Comparison of ENCODE assay signal across 12 cellular contexts in the genomic region with DNA sequence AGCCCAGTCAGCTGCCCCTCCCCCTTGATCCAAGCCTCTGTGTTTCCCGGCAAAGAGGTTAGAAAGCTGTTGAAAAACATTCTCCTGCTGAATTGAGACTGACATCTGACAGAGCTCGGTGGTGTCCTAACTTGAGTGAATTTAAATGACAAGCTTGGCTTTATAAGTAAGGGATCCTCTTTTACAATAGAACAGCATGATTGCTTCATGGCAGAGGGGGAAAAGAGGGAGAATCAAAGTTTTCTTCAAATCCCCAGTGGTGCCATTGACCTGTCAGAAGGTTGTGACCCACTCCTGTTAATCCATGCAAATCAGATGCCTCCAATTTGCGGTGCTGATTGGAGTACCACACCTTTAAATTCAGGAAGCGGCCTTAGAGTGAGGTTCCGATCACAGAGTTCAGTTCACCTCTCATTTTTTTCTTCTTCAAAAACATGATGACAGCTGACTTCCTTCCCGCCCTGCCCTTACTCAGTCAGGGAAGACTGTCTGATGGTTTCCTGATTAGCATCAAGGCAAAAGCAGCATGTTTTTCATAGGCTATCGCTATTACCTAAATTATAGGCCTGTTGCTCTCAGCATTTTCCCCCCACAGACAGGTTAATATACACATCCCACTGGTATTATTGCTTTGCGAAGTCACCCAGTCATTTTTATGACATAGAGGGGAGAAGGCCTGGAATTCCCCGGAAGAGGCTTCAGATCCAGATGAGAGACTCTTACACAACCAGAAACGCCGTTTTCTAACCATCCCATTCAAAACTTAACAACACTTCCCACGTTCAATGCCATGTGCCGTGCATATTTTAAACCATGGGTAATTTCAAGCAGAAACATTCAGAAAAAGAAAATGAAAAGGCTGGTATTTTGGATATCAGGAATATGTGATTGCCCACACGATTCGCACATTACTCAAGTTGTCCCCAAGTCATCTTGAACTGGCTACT.
DNase-seq lines count a peak whose midpoint lies in the region; ATAC-seq and TF ChIP-seq lines count a peak whose summit lies in the region.
"Had no signal": no experiment of that assay in that cellular context is flagged by ENCODE, and none has a peak within 500 bp of the region (broad histone marks: within the 10 kb centered on the region; RNA-seq: fewer than 3 reads in every experiment).

No MANE protein-coding gene starts in this region.

- no peaks in the 10 kb centered on the region for H3K9me3 Mint-ChIP-seq in activated naive CD4-positive, alpha-beta T cell treated with anti-CD3 and anti-CD28 coated beads, Interleukin-2, amount 10 ng/mL, durations not matched to agents 7 days and 5 days
- H3K9me3 Mint-ChIP-seq in stimulated activated memory B cell treated with anti-CD40 and anti-IgM and Interleukin-4, amounts not matched to agents 10 μg/mL and 1 μg/mL and 100 μg/mL, for 72 hours: peaks cover 5% of the 10 kb centered on the region

- peak; percentile 26 for DNase-seq in activated naive CD4-positive, alpha-beta T cell treated with anti-CD3 and anti-CD28 coated beads, Interleukin-2, amount 10 ng/mL, durations not matched to agents 7 days and 5 days
- DNase-seq in activated naive CD4-positive, alpha-beta T cell (lab: John Stamatoyannopoulos, UW): no peak
- peak; percentile 25 for DNase-seq in choroid plexus epithelial cell (ENCODE audit: low read depth)
- DNase-seq in SHP77 (lab: John Stamatoyannopoulos, UW): no peak
- no peak for DNase-seq in NCI-H2196 treated with DMSO at 0.1 percent for 48 hours (lab: John Stamatoyannopoulos, UW; ENCODE audit: unreplicated experiment)
- DNase-seq in hepatic stellate cell (ENCODE audit: low spot score): no peak
- DNase-seq: activated T-cell treated with anti-CD3 and anti-CD28 coated beads, Interleukin-2, amount 50 U/mL, for 1 hour; C1 segment of cervical spinal cord; NCI-H524 treated with DMSO at 0.1 percent for 48 hours; stimulated activated CD4-positive, alpha-beta T cell treated with anti-CD3 and anti-CD28 coated beads, Interleukin-4, amount 100 ng/mL, for 4 hours had no signal

- no peak overlapping the region for H3K4me3 Mint-ChIP-seq in activated naive CD4-positive, alpha-beta T cell treated with anti-CD3 and anti-CD28 coated beads, Interleukin-2, amount 10 ng/mL, durations not matched to agents 7 days and 5 days
- H3K4me3 Mint-ChIP-seq in stimulated activated memory B cell treated with anti-CD40 and anti-IgM and Interleukin-4, amounts not matched to agents 10 μg/mL and 1 μg/mL and 100 μg/mL, for 72 hours: peak overlapping the region; percentile 71

- no peak for TF ChIP-seq CTCF in choroid plexus epithelial cell (conservative IDR thresholded peaks at IDR 0.05; ENCODE audit: low read depth, low read length)

- H3K36me3 Mint-ChIP-seq in activated naive CD4-positive, alpha-beta T cell treated with anti-CD3 and anti-CD28 coated beads, Interleukin-2, amount 10 ng/mL, durations not matched to agents 7 days and 5 days: peaks cover 2% of the 10 kb centered on the region
- H3K36me3 Mint-ChIP-seq in stimulated activated memory B cell treated with anti-CD40 and anti-IgM and Interleukin-4, amounts not matched to agents 10 μg/mL and 1 μg/mL and 100 μg/mL, for 72 hours: peaks cover 23% of the 10 kb centered on the region

- CTCF ChIA-PET in activated naive CD4-positive, alpha-beta T cell treated with anti-CD3 and anti-CD28 coated beads, Interleukin-2, amount 10 ng/mL, durations not matched to agents 7 days and 5 days (lab: Charles Lee): interaction anchor here (0.7 kb wide), 1 partner anchor 199 kb away, joined by 3 read pairs; no protein-coding TSS in a partner anchor

- H3K4me1 Mint-ChIP-seq in activated naive CD4-positive, alpha-beta T cell treated with anti-CD3 and anti-CD28 coated beads, Interleukin-2, amount 10 ng/mL, durations not matched to agents 7 days and 5 days: peaks cover 18% of the 10 kb centered on the region
- H3K4me1 Mint-ChIP-seq in stimulated activated memory B cell treated with anti-CD40 and anti-IgM and Interleukin-4, amounts not matched to agents 10 μg/mL and 1 μg/mL and 100 μg/mL, for 72 hours: peaks cover 89% of the 10 kb centered on the region

- H3K27me3 Mint-ChIP-seq in activated naive CD4-positive, alpha-beta T cell treated with anti-CD3 and anti-CD28 coated beads, Interleukin-2, amount 10 ng/mL, durations not matched to agents 7 days and 5 days: no peaks in the 10 kb centered on the region
- no peaks in the 10 kb centered on the region for H3K27me3 Mint-ChIP-seq in stimulated activated memory B cell treated with anti-CD40 and anti-IgM and Interleukin-4, amounts not matched to agents 10 μg/mL and 1 μg/mL and 100 μg/mL, for 72 hours

- peak; percentile 31 for ATAC-seq in HG02884 (IDR thresholded peaks at IDR 0.05; ENCODE audit: unreplicated experiment)
- peak; percentile 81 for ATAC-seq in stimulated activated memory B cell treated with anti-CD40 and anti-IgM and Interleukin-4, amounts not matched to agents 10 μg/mL and 1 μg/mL and 100 μg/mL, for 72 hours

- no peak overlapping the region for H3K4me3 ChIP-seq in choroid plexus epithelial cell (ENCODE audit: low read depth, low read length)

- H3K27ac Mint-ChIP-seq in activated naive CD4-positive, alpha-beta T cell treated with anti-CD3 and anti-CD28 coated beads, Interleukin-2, amount 10 ng/mL, durations not matched to agents 7 days and 5 days: no peak overlapping the region
- peak overlapping the region; percentile 97 for H3K27ac Mint-ChIP-seq in stimulated activated memory B cell treated with anti-CD40 and anti-IgM and Interleukin-4, amounts not matched to agents 10 μg/mL and 1 μg/mL and 100 μg/mL, for 72 hours

Comparison
In these comparisons a context has a peak if more than half of its experiments do, and no peak if none do; other contexts are left out.
1. DNase-seq: peak in activated naive CD4-positive, alpha-beta T cell treated with anti-CD3 and anti-CD28 coated beads, Interleukin-2, amount 10 ng/mL, durations not matched to agents 7 days and 5 days (single experiment) and choroid plexus epithelial cell (single experiment); none in activated naive CD4-positive, alpha-beta T cell (0 of 4), SHP77 (0 of 2), NCI-H2196 treated with DMSO at 0.1 percent for 48 hours (single experiment) and hepatic stellate cell (single experiment).